11 cellular contexts compared by ENCODE assay signal in genomic region chr3:105876745-105877624, GRCh38. TPM values are rescaled to one million over a fixed set of nuclear protein-coding genes. Genes with fewer than 3 reads are reported as not detected.
A peak's percentile ranks its signal among the peaks of the same experiment; 100 is the strongest.
DNase-seq lines count a peak whose midpoint lies in the region; ATAC-seq and TF ChIP-seq lines count a peak whose summit lies in the region.
"Had no signal": no experiment of that assay in that cellular context is flagged by ENCODE, and none has a peak within 500 bp of the region (broad histone marks: within the 10 kb centered on the region; RNA-seq: fewer than 3 reads in every experiment).

No MANE protein-coding gene starts in this region.

- no TSS peak for BruUV-seq in PC-3 (replicated peaks; lab: Mats Ljungman, UMichigan)

- H3K36me3 Mint-ChIP-seq in CD4-positive, alpha-beta memory T cell, result no peaks in the 10 kb centered on the region
- H3K36me3 Mint-ChIP-seq: neural progenitor cell had no signal

- no peaks in the 10 kb centered on the region for H3K27me3 ChIP-seq in CD4-positive, alpha-beta memory T cell (ENCODE audit: insufficient read depth, low read length)
- no peaks in the 10 kb centered on the region for H3K27me3 ChIP-seq in PC-3 (ENCODE audit: low read length)
- H3K27me3 ChIP-seq: neural progenitor cell had no signal

- no peak overlapping the region for H3K4me2 ChIP-seq in PC-3 (ENCODE audit: low read length)
- H3K4me2 ChIP-seq: neural progenitor cell had no signal

- TF ChIP-seq CTCF in PC-3 (conservative IDR thresholded peaks at IDR 0.05; ENCODE audit: low read depth, low read length), result no peak

- peak overlapping the region; percentile 18 to 79 (median 60) for H3K4me3 Mint-ChIP-seq in CD4-positive, alpha-beta memory T cell
- H3K4me3 Mint-ChIP-seq: neural progenitor cell had no signal

- H3K4me3 ChIP-seq in CD4-positive, alpha-beta memory T cell (ENCODE audit: low read length in 2 of 2), result no peak overlapping the region
- no peak overlapping the region for H3K4me3 ChIP-seq in PC-3 (ENCODE audit: low read length)
- H3K4me3 ChIP-seq: neural progenitor cell had no signal

- H4K20me1 ChIP-seq in PC-3 (ENCODE audit: low read length), result no peaks in the 10 kb centered on the region

- no peak overlapping the region for H3K9ac ChIP-seq in PC-3 (ENCODE audit: low read length)
- H3K9ac ChIP-seq: neural progenitor cell had no signal

- no peaks in the 10 kb centered on the region for H3F3A ChIP-seq in PC-3 (ENCODE audit: low read length, unreplicated experiment)

- ATAC-seq in GM18909 (IDR thresholded peaks at IDR 0.05; ENCODE audit: poor library complexity, unreplicated experiment) (peak; percentile 57), PC-3 (peak; percentile 70), GM21737 (IDR thresholded peaks at IDR 0.05; ENCODE audit: unreplicated experiment) (no peak), GM19463 (IDR thresholded peaks at IDR 0.05; ENCODE audit: unreplicated experiment) (no peak)

- no peaks in the 10 kb centered on the region for H3K36me3 ChIP-seq in CD4-positive, alpha-beta memory T cell (ENCODE audit: insufficient read depth, low read length)
- H3K36me3 ChIP-seq in PC-3 (ENCODE audit: low read depth, low read length), result no peaks in the 10 kb centered on the region
- H3K36me3 ChIP-seq: neural progenitor cell had no signal

- H3K9me2 ChIP-seq in PC-3 (replicated peaks; ENCODE audit: low read length), result no peaks in the 10 kb centered on the region

- H3K27ac ChIP-seq in CD4-positive, alpha-beta memory T cell (ENCODE audit: low read depth, low read length), result no peak overlapping the region
- no peak overlapping the region for H3K27ac ChIP-seq in PC-3 (ENCODE audit: low read length)
- H3K27ac ChIP-seq: neural progenitor cell had no signal

- H2AFZ ChIP-seq in PC-3 (ENCODE audit: low read length), result no peak overlapping the region
- H2AFZ ChIP-seq: neural progenitor cell had no signal

- intact Hi-C loops in CD4-positive, alpha-beta memory T cell (cut with micrococcal nuclease), result no loop called here
- intact Hi-C loops in PC-3 (cut with micrococcal nuclease), result no loop called here

- H3K9me3 ChIP-seq in CD4-positive, alpha-beta memory T cell (ENCODE audit: control insufficient read depth in 1 of 2, low read length in 2 of 2), result no peaks in the 10 kb centered on the region
- no peaks in the 10 kb centered on the region for H3K9me3 ChIP-seq in PC-3 (ENCODE audit: low read length)

- H3K4me1 ChIP-seq in CD4-positive, alpha-beta memory T cell (ENCODE audit: insufficient read depth, low read length), result peaks cover 14% of the 10 kb centered on the region
- no peaks in the 10 kb centered on the region for H3K4me1 ChIP-seq in PC-3 (ENCODE audit: insufficient read depth, low read length)
- H3K4me1 ChIP-seq: neural progenitor cell had no signal

- peak in 4 of 5 donors; percentile 20 to 30 (median 22) for DNase-seq in CD4-positive, alpha-beta memory T cell
- DNase-seq in PC-3 (no peak), kidney glomerular epithelial cell (lab: John Stamatoyannopoulos, UW) (peak; percentile 36), NCI-H1417 (lab: John Stamatoyannopoulos, UW) (no peak), NCI-H1436 (lab: John Stamatoyannopoulos, UW) (no peak)
- DNase-seq: DMS 273 treated with DMSO at 0.1 percent for 48 hours, NCI-H345 had no signal

- peaks cover 16 to 30% (median 26%) of the 10 kb centered on the region in 4 donors for H3K4me1 Mint-ChIP-seq in CD4-positive, alpha-beta memory T cell
- H3K4me1 Mint-ChIP-seq: neural progenitor cell had no signal

- peak overlapping the region; percentile 44 to 86 (median 70) for H3K27ac Mint-ChIP-seq in CD4-positive, alpha-beta memory T cell
- H3K27ac Mint-ChIP-seq: neural progenitor cell had no signal

- H3K9me3 Mint-ChIP-seq in CD4-positive, alpha-beta memory T cell, result peaks cover 0 to 1% (median 0%) of the 10 kb centered on the region in 8 donors
- H3K9me3 Mint-ChIP-seq: neural progenitor cell had no signal

- no peaks in the 10 kb centered on the region for H3K79me2 ChIP-seq in PC-3 (ENCODE audit: low read length)

- no peaks in the 10 kb centered on the region for H3K27me3 Mint-ChIP-seq in CD4-positive, alpha-beta memory T cell

- CTCF ChIA-PET in CD4-positive, alpha-beta memory T cell (lab: Charles Lee; ENCODE audit: partially characterized antibody), result no interaction called here
- CTCF ChIA-PET in PC-3 (lab: Charles Lee), result interaction anchor here (0.6 kb wide), 1 partner anchor 242 kb away, joined by 4 read pairs; no protein-coding TSS in a partner anchor

- POLR2A ChIA-PET in CD4-positive, alpha-beta memory T cell (lab: Charles Lee; ENCODE audit: partially characterized antibody), result interaction anchor here (1.3 kb wide), 1 partner anchor 9 kb away, joined by 11 read pairs; the partner anchor contains the start of gene CBLB
- POLR2A ChIA-PET in PC-3 (lab: Charles Lee; ENCODE audit: unreplicated experiment), result no interaction called here

RNA-seq across cellular contexts. Expression of gene CBLB, which starts 8.2 kb away (rescaled TPM):
- 100 to 1,000 TPM in 1 of 2 experiments, 10 to 100 TPM in 1; 93.5 to 106 TPM for total RNA-seq in CD4-positive, alpha-beta memory T cell
- polyA plus RNA-seq in CD4-positive, alpha-beta memory T cell, result 10 to 100 TPM; 17.0 to 39.7 TPM
- total RNA-seq in PC-3 (2014; rRNA removed), result 20.0 and 23.9 TPM in 2 replicates

Comparison
In these comparisons a context has a peak if more than half of its experiments do, and no peak if none do; other contexts are left out.
1. DNase-seq: peak in CD4-positive, alpha-beta memory T cell (4 of 5) and kidney glomerular epithelial cell (single experiment); none in PC-3 (single experiment), NCI-H1417 (0 of 3) and NCI-H1436 (single experiment).
2. ATAC-seq: peak in GM18909 (single experiment) and PC-3 (single experiment); none in GM21737 (single experiment) and GM19463 (single experiment).